In the genomic region with DNA sequence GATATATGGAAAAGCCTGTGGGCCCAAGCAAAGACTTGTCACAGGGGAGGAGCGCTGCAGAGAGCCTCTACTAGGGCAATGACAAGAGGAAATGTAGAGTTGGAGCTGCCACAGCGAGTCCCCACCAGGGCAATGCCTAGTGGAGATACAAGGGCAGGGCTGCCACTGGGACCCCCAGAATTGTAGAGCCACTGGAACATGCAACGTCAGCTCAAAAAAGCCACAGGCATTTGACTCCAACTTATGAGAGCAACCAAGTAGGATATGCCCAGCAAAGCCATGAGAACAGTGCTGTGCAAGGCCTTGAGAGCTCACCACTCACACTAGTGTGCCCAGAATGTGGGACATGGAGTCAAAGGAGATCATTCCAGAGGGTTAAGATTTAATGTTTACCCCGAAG, we compare ENCODE assay signal across 23 cellular contexts.
"Had no signal": no experiment of that assay in that cellular context is flagged by ENCODE, and none has a peak within 500 bp of the region (broad histone marks: within the 10 kb centered on the region; RNA-seq: fewer than 3 reads in every experiment).

No MANE protein-coding gene starts in this region.

- H3K4me2 ChIP-seq: hepatocyte had no signal

- H3K27ac ChIP-seq: colonic mucosa, epithelial cell of prostate, foreskin keratinocyte, gastrocnemius medialis, heart left ventricle, hepatocyte, left lung, lower lobe of right lung had no signal

- H3K36me3 ChIP-seq: colonic mucosa, gastrocnemius medialis, heart left ventricle, left lung, lower lobe of right lung had no signal

- H3K4me1 ChIP-seq: colonic mucosa, foreskin keratinocyte, gastrocnemius medialis, heart left ventricle, left lung, lower lobe of right lung had no signal

- H3K79me2 ChIP-seq: hepatocyte had no signal

- FAIRE-seq: endometrium, keratinocyte had no signal

- H3K4me3 ChIP-seq: colonic mucosa, gastrocnemius medialis, heart left ventricle, hepatocyte, left lung, lower lobe of right lung, mucosa of descending colon had no signal

- H3K27me3 ChIP-seq: colonic mucosa, gastrocnemius medialis, hepatocyte, left lung had no signal

- H3K9me3 ChIP-seq: colonic mucosa, gastrocnemius medialis, heart left ventricle, left lung, lower lobe of right lung, mucosa of descending colon had no signal

- DNase-seq: colonic mucosa; cortex of kidney; effector CD8-positive, alpha-beta T cell; effector memory CD8-positive, alpha-beta T cell; endodermal cell; erythroblast; foreskin keratinocyte; gastrocnemius medialis; heart left ventricle; hypothalamus; immature natural killer cell; left cardiac atrium; left lung; left ventricle myocardium superior; lower lobe of right lung; mesenchymal stem cell; mucosa of descending colon; naive B cell had no signal

- ATAC-seq: effector memory CD8-positive, alpha-beta T cell; esophagus mucosa; foreskin keratinocyte; gastrocnemius medialis; heart left ventricle; left cardiac atrium; left lung; left ventricle myocardium superior; lower lobe of right lung; mucosa of descending colon had no signal

- H2AFZ ChIP-seq: hepatocyte had no signal
